In the genomic region with DNA sequence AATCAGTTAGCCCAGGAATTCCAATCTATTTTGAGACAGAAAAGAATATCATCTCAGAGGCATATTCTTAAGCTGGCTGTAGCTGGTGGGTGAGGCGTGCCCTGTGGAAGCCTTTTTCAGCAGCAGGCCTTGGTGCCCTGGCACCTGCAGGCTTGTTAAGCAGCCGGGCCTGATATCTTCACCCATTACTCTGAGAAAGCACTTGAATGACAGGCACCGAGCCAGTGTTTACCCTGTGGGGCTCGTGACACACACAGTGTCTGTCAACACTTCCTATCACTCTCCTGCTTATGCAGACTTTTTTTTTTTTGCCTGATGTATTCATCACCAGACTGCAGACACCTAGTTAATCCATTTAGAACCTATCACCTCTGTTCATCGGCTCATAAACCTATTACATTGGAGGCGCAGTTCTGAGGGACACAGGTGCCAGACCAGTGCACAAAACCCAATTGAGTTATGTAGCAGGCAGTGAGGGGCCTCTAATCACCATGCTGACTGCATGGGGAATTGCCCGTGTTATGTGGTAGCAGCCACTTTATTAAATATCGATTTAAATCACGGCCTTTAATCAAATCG, we compare ENCODE assay signal across 11 cellular contexts.
DNase-seq lines count a peak whose midpoint lies in the region; ATAC-seq and TF ChIP-seq lines count a peak whose summit lies in the region.
"Had no signal": no experiment of that assay in that cellular context is flagged by ENCODE, and none has a peak within 500 bp of the region (broad histone marks: within the 10 kb centered on the region; RNA-seq: fewer than 3 reads in every experiment).

No MANE protein-coding gene starts in this region.

- H3K27ac Mint-ChIP-seq in activated CD8-positive, alpha-beta memory T cell treated with anti-CD3 and anti-CD28 coated beads, Interleukin-2, amount 10 ng/mL, durations not matched to agents 7 days and 5 days = no peak overlapping the region

- no peak overlapping the region for H3K4me3 Mint-ChIP-seq in activated CD8-positive, alpha-beta memory T cell treated with anti-CD3 and anti-CD28 coated beads, Interleukin-2, amount 10 ng/mL, durations not matched to agents 7 days and 5 days

- peak overlapping the region in 8 of 12 donors; percentile 31 to 46 (median 40) for H3K4me3 ChIP-seq in heart left ventricle
- no peak overlapping the region for H3K4me3 ChIP-seq in upper lobe of right lung
- H3K4me3 ChIP-seq: tibial artery had no signal

- ATAC-seq in heart left ventricle (peak; percentile 97 to 99 (median 98)), upper lobe of right lung (peak; percentile 81), GM18873 (IDR thresholded peaks at IDR 0.05; ENCODE audit: low FRiP score, unreplicated experiment) (no peak)
- ATAC-seq in activated CD8-positive, alpha-beta memory T cell treated with anti-CD3 and anti-CD28 coated beads, Interleukin-2, amount 10 ng/mL, durations not matched to agents 7 days and 5 days = no peak
- ATAC-seq: psoas muscle had no signal

- CTCF ChIA-PET in activated CD8-positive, alpha-beta memory T cell treated with anti-CD3 and anti-CD28 coated beads, Interleukin-2, amount 10 ng/mL, durations not matched to agents 7 days and 5 days (lab: Charles Lee) = no interaction called here

- H3K27me3 ChIP-seq in heart left ventricle = peaks cover 0 to 10% (median 0%) of the 10 kb centered on the region in 9 donors
- H3K27me3 ChIP-seq in upper lobe of right lung = peaks cover 4% of the 10 kb centered on the region

- H3K36me3 Mint-ChIP-seq in activated CD8-positive, alpha-beta memory T cell treated with anti-CD3 and anti-CD28 coated beads, Interleukin-2, amount 10 ng/mL, durations not matched to agents 7 days and 5 days = no peaks in the 10 kb centered on the region

- H3K27me3 Mint-ChIP-seq in activated CD8-positive, alpha-beta memory T cell treated with anti-CD3 and anti-CD28 coated beads, Interleukin-2, amount 10 ng/mL, durations not matched to agents 7 days and 5 days = no peaks in the 10 kb centered on the region

- DNase-seq in DMS79 treated with DMSO at 0.1 percent for 48 hours (lab: John Stamatoyannopoulos, UW) = peak; percentile 30
- no peak for DNase-seq in DMS79 (lab: John Stamatoyannopoulos, UW)
- DNase-seq in NCI-H82 treated with DMSO at 0.1 percent for 48 hours (lab: John Stamatoyannopoulos, UW; ENCODE audit: unreplicated experiment) = peak; percentile 98
- DNase-seq in heart left ventricle = peak; percentile 62 to 85 (median 66)
- peak; percentile 64 for DNase-seq in upper lobe of right lung
- no peak for DNase-seq in cerebellum (ENCODE audit: low spot score)
- DNase-seq in activated CD8-positive, alpha-beta memory T cell treated with anti-CD3 and anti-CD28 coated beads, Interleukin-2, amount 10 ng/mL, durations not matched to agents 7 days and 5 days = no peak
- DNase-seq: kidney glomerular epithelial cell, psoas muscle, tibial artery had no signal

- H3K36me3 ChIP-seq in heart left ventricle (no peaks in the 10 kb centered on the region), upper lobe of right lung (no peaks in the 10 kb centered on the region)
- H3K36me3 ChIP-seq: tibial artery had no signal

- intact Hi-C loops in heart left ventricle (cut with DNase I) (loop anchor here in 1 of 10 donors (1.0 kb wide), 1 partner anchor 38 kb away; no protein-coding TSS in a partner anchor), upper lobe of right lung (cut with DNase I) (no loop called here)

- WGBS in heart left ventricle, 4 donors = 14 to 23% (median 20%) methylated on average over 10 of the region's 10 CpGs

- H3K9me3 Mint-ChIP-seq in activated CD8-positive, alpha-beta memory T cell treated with anti-CD3 and anti-CD28 coated beads, Interleukin-2, amount 10 ng/mL, durations not matched to agents 7 days and 5 days (ENCODE audit: low read depth) = peaks cover 2% of the 10 kb centered on the region

- peaks cover 0 to 15% (median 0%) of the 10 kb centered on the region in 12 donors for H3K4me1 ChIP-seq in heart left ventricle
- H3K4me1 ChIP-seq in upper lobe of right lung = no peaks in the 10 kb centered on the region
- H3K4me1 ChIP-seq: psoas muscle, tibial artery had no signal

- TF ChIP-seq CTCF in heart left ventricle (IDR thresholded peaks at IDR 0.05) = no peak
- no peak for TF ChIP-seq CTCF in upper lobe of right lung (IDR thresholded peaks at IDR 0.05)

- TF ChIP-seq POLR2A in heart left ventricle (IDR thresholded peaks at IDR 0.05) = no peak

- no peaks in the 10 kb centered on the region for H3K9me3 ChIP-seq in heart left ventricle
- H3K9me3 ChIP-seq in upper lobe of right lung = no peaks in the 10 kb centered on the region
- H3K9me3 ChIP-seq: psoas muscle, tibial artery had no signal

- H3K4me1 Mint-ChIP-seq in activated CD8-positive, alpha-beta memory T cell treated with anti-CD3 and anti-CD28 coated beads, Interleukin-2, amount 10 ng/mL, durations not matched to agents 7 days and 5 days = no peaks in the 10 kb centered on the region

- H3K27ac ChIP-seq in heart left ventricle = peak overlapping the region in 10 of 12 donors; percentile 6 to 87 (median 56)
- no peak overlapping the region for H3K27ac ChIP-seq in upper lobe of right lung
- H3K27ac ChIP-seq: psoas muscle, tibial artery had no signal

Comparison
In these comparisons a context has a peak if more than half of its experiments do, and no peak if none do; other contexts are left out.
1. DNase-seq: peak in DMS79 treated with DMSO at 0.1 percent for 48 hours (single experiment), NCI-H82 treated with DMSO at 0.1 percent for 48 hours (single experiment), heart left ventricle (5 of 5) and upper lobe of right lung (single experiment); none in DMS79 (single experiment), cerebellum (single experiment) and activated CD8-positive, alpha-beta memory T cell treated with anti-CD3 and anti-CD28 coated beads, Interleukin-2, amount 10 ng/mL, durations not matched to agents 7 days and 5 days (single experiment).
2. ATAC-seq: peak in heart left ventricle (4 of 4) and upper lobe of right lung (single experiment); none in GM18873 (single experiment) and activated CD8-positive, alpha-beta memory T cell treated with anti-CD3 and anti-CD28 coated beads, Interleukin-2, amount 10 ng/mL, durations not matched to agents 7 days and 5 days (single experiment).